8 cellular contexts compared by ENCODE assay signal in the genomic region with DNA sequence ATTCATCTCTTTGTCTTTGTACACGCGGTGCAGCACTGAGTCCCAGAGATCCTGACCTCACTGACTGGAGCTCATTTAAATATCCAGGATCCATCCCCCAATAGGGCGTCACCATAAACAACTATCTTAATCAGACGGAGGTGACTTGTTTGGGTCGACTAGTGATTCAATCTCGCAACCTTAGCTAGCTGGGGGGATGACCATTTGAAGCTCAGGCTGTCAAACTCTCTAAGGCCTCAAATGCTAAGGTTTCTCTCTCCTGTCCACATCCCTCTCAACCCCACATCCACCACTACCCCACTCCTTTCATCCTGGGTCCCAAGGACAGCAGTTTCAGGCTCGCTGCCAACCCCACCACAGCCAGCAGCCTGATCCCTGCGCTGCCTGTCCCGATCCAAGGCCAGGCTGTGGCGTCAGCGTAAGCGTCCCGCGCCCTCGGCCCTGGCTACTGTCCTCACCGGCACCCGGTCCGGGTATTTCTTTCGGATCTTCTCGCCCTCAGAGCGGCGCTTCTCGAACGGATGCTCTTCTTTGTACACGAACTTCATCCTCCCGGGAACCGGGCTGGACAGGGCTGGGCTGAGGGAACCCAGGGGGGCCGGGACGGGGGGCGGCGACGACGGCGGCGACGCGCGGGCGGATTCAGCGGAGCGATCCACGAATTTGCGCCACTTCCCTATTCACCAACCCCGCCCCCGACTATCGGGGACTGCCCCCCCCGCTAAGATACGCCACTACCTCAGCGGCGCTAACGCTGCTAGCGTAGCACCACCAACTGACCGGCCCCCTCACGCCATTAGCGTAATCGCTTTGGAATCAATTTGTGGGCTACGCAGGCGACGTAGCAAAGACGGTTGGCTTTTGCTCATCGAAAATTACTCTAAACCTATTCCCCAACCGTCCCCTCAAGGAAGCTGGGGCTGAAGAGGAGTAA. TPM values are rescaled to one million over a fixed set of nuclear protein-coding genes. Genes with fewer than 3 reads are reported as not detected.
DNase-seq lines count a peak whose midpoint lies in the region; ATAC-seq, FAIRE-seq and TF ChIP-seq lines count a peak whose summit lies in the region.

TSS of gene GABARAP (minus strand) at position 667 of the 934 bp plus-strand sequence. CDS start at position 548, 119 bp downstream.

- no peaks in the 10 kb centered on the region for H3K27me3 ChIP-seq in NT2/D1 (ENCODE audit: insufficient read depth, insufficient read length)

- peak within 1 kb of the TSS; percentile 97 for H3K27ac ChIP-seq in mesodermal cell (ENCODE audit: low read depth, low read length, severe bottlenecking)

- H3K9me3 ChIP-seq in NT2/D1 (ENCODE audit: insufficient read depth, low read length): no peaks in the 10 kb centered on the region
- no peaks in the 10 kb centered on the region for H3K9me3 ChIP-seq in mesodermal cell (ENCODE audit: control insufficient read depth, low read length)

- CTCF ChIA-PET in AG04449 (lab: Yijun Ruan, JAX): interaction anchor here (0.8 to 2.6 kb wide), 6 partner anchors 18 to 319 kb away, joined by 3 to 12 read pairs (median 5); no protein-coding TSS in a partner anchor

- WGBS in mesodermal cell (ENCODE audit: insufficient coverage in 2 of 2), 2 experiments: 0 to 1% methylated on average over 36 to 47 of the region's 62 CpGs

- H3K36me3 ChIP-seq in NT2/D1 (ENCODE audit: insufficient read depth, insufficient read length, low read length) (peaks cover 44% of the 10 kb centered on the region), mesodermal cell (ENCODE audit: control insufficient read depth, insufficient read depth, low read length) (peaks cover 49% of the 10 kb centered on the region)

- TF ChIP-seq CTCF in AG04449 (IDR thresholded peaks at IDR 0.05; ENCODE audit: insufficient read depth, low read length, missing control alignments): no peak

- no peak for DNase-seq in AG04449 (ENCODE audit: low read depth, low spot score)
- peak; percentile 86 for DNase-seq in HS-5 (ENCODE audit: low read depth)
- DNase-seq in NT2/D1 (ENCODE audit: low read depth, low spot score): peak; percentile 59
- peak; percentile 83 for DNase-seq in activated CD8-positive, alpha-beta memory T cell treated with anti-CD3 and anti-CD28 coated beads, Interleukin-2, amount 50 U/mL, for 24 hours (ENCODE audit: extremely low read depth)
- DNase-seq in stimulated activated CD8-positive, alpha-beta memory T cell treated with anti-CD3 and anti-CD28 coated beads, Interleukin-15, amount 100 ng/mL, for 24 hours (ENCODE audit: low read depth): peak; percentile 86

- ATAC-seq in GM18909 (IDR thresholded peaks at IDR 0.05; ENCODE audit: poor library complexity, unreplicated experiment): peak; percentile 35

- peak; percentile 55 for FAIRE-seq in endometrium (lab: Jason Lieb, UNC)

- H3K4me3 ChIP-seq in AG04449 (ENCODE audit: low read depth, low read length): peak within 1 kb of the TSS; percentile 96
- peak within 1 kb of the TSS; percentile 92 for H3K4me3 ChIP-seq in NT2/D1 (ENCODE audit: insufficient read length, low read depth)
- peak within 1 kb of the TSS; percentile 84 for H3K4me3 ChIP-seq in mesodermal cell (ENCODE audit: extremely low read depth, insufficient read depth, low read length, poor library complexity, severe bottlenecking)

- POLR2A ChIA-PET in AG04449 (lab: Yijun Ruan, JAX): interaction anchor here (0.6 to 2.1 kb wide), 8 partner anchors 8 to 162 kb away, joined by 3 to 11 read pairs (median 4); partner anchors contain the start of genes ACADVL, CTDNEP1, DLG4 and DVL2

- H3K4me1 ChIP-seq in NT2/D1 (ENCODE audit: insufficient read depth, insufficient read length): peaks cover 2% of the 10 kb centered on the region
- peaks cover 9% of the 10 kb centered on the region for H3K4me1 ChIP-seq in mesodermal cell (ENCODE audit: control insufficient read depth, insufficient read depth, low read length, poor library complexity, severe bottlenecking)

- peak within 1 kb of the TSS; percentile 93 for H3K9ac ChIP-seq in NT2/D1 (ENCODE audit: insufficient read length, low read depth)

RNA-seq across cellular contexts. Expression of gene GABARAP, which starts in this region (rescaled TPM):
- polyA plus RNA-seq in mesodermal cell (2013, experiment 1 of 2): 588 TPM
- polyA plus RNA-seq in mesodermal cell (2013, experiment 2 of 2): 514 TPM
